8 cellular contexts compared by ENCODE assay signal in the genomic region with DNA sequence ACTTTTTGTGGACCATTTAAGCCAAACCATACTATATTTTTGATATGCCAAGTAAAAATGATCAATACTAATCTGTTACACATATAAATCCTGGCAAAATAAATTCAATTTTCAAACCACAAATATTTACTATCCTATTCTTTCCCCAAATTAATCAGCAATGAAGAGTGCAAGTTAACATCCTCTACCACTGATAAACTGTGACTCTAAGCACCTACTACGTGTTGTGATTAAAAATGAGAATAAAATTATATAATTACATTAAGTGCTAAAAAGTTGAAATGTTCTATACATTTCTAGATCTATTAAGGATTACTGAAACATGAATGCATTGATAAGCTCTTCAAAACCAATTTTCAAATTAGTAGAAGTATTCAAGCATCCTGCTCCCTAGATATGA. TPM values are rescaled to one million over a fixed set of nuclear protein-coding genes. Genes with fewer than 3 reads are reported as not detected.
DNase-seq lines count a peak whose midpoint lies in the region; ATAC-seq, FAIRE-seq and TF ChIP-seq lines count a peak whose summit lies in the region.

No MANE protein-coding gene starts in this region.

- H3K27ac ChIP-seq in KMS-11 = peak overlapping the region; percentile 80; the same call in 1 of the 2 replicates

- peaks cover 19% of the 10 kb centered on the region for H3K4me1 ChIP-seq in KMS-11 (ENCODE audit: low read depth, poor library complexity, severe bottlenecking)

- H3K27me3 ChIP-seq in BJ (ENCODE audit: control insufficient read depth, insufficient read depth, low read length) (no peaks in the 10 kb centered on the region), KMS-11 (ENCODE audit: insufficient read depth, low read depth) (no peaks in the 10 kb centered on the region)

- TF ChIP-seq CTCF in BJ (IDR thresholded peaks at IDR 0.05; ENCODE audit: insufficient read depth, low read depth, low read length) = no peak
- no peak for TF ChIP-seq CTCF in KMS-11 (conservative IDR thresholded peaks at IDR 0.05; ENCODE audit: low read depth, low read length)
- no peak for TF ChIP-seq CTCF in choroid plexus epithelial cell (conservative IDR thresholded peaks at IDR 0.05; ENCODE audit: low read depth, low read length)
- no peak for TF ChIP-seq CTCF in natural killer cell (IDR thresholded peaks at IDR 0.05)

- H3K27me3 Mint-ChIP-seq in natural killer cell (ENCODE audit: low read depth in 2 of 2) = no peaks in the 10 kb centered on the region

- H4K20me1 ChIP-seq in KMS-11 (ENCODE audit: insufficient read depth) = no peaks in the 10 kb centered on the region

- H3K4me3 ChIP-seq in BJ (ENCODE audit: low read depth, low read length) = peak overlapping the region; percentile 74
- no peak overlapping the region for H3K4me3 ChIP-seq in KMS-11 (IDR thresholded peaks at IDR 0.05; ENCODE audit: insufficient read depth, low read depth, low read length)
- peak overlapping the region; percentile 72 for H3K4me3 ChIP-seq in choroid plexus epithelial cell (ENCODE audit: low read depth, low read length)

- H2AFZ ChIP-seq in KMS-11 (ENCODE audit: low read depth) = no peak overlapping the region

- intact Hi-C loops in natural killer cell (cut with micrococcal nuclease) = loop anchor here (1.0 kb wide), 1 partner anchor 115 kb away; a partner anchor contains a TSS
- intact Hi-C loops in posterior cingulate gyrus (cut with DNase I) = no loop called here

- POLR2A ChIA-PET in BJ (lab: Charles Lee) = interaction anchor here (0.9 kb wide), 1 partner anchor 31 kb away, joined by 7 read pairs; no protein-coding TSS in a partner anchor

- FAIRE-seq in HTR-8/SVneo (lab: Jason Lieb, UNC) = no peak

- no peaks in the 10 kb centered on the region for H3K9me3 Mint-ChIP-seq in natural killer cell

- H3K36me3 Mint-ChIP-seq in natural killer cell = no peaks in the 10 kb centered on the region

- H3K4me1 Mint-ChIP-seq in natural killer cell = peaks cover 29 to 34% of the 10 kb centered on the region in 2 donors

- H3K27ac Mint-ChIP-seq in natural killer cell = peak overlapping the region; percentile 83 to 87

- DNase-seq in BJ (ENCODE audit: low read depth) (no peak), choroid plexus epithelial cell (ENCODE audit: low read depth) (no peak), natural killer cell (no peak), HTR-8/SVneo (ENCODE audit: insufficient read length, low spot score) (no peak), AML-193 (lab: John Stamatoyannopoulos, UW) (no peak), posterior cingulate gyrus (no peak)

- H3K36me3 ChIP-seq in BJ (ENCODE audit: control insufficient read depth, insufficient read depth, low read length) (no peaks in the 10 kb centered on the region), KMS-11 (ENCODE audit: insufficient read depth) (no peaks in the 10 kb centered on the region)

- CTCF ChIA-PET in BJ (lab: Yijun Ruan, JAX) = no interaction called here

- H3K9ac ChIP-seq in KMS-11 = peak overlapping the region; percentile 90

- H3K79me2 ChIP-seq in KMS-11 (ENCODE audit: insufficient read depth, low read depth) = peaks cover 57% of the 10 kb centered on the region

- H3K4me2 ChIP-seq in KMS-11 = peak overlapping the region; percentile 72

- no peak for ATAC-seq in natural killer cell
- no peak for ATAC-seq in HG03108 (IDR thresholded peaks at IDR 0.05; ENCODE audit: unreplicated experiment)

- H3K4me3 Mint-ChIP-seq in natural killer cell = peak overlapping the region; percentile 93

RNA-seq across cellular contexts. Expression of a gene that starts 3.4 kb away (rescaled TPM):
- polyA plus RNA-seq in BJ (2011; rRNA removed) = 2.7 and 5.2 TPM in 2 replicates
- 4.3 and 5.2 TPM in 2 replicates for polyA minus RNA-seq in BJ (2011; rRNA and poly(A)+ RNA removed)
- 10 to 100 TPM; 17.5 to 29.2 (median 18.6) TPM for total RNA-seq in natural killer cell

RNA-seq across cellular contexts. Expression of a gene that starts 31.2 kb away (rescaled TPM):
- polyA plus RNA-seq in BJ (2011; rRNA removed) = 55.9 and 108 TPM in 2 replicates
- polyA minus RNA-seq in BJ (2011; rRNA and poly(A)+ RNA removed) = 154 and 247 TPM in 2 replicates
- 100 to 1,000 TPM; 124 to 199 (median 132) TPM for total RNA-seq in natural killer cell
